In genomic region chr3:113117511-113118302, GRCh38 we compare ENCODE assay signal across 1 cellular context.
TF ChIP-seq lines count a peak whose summit lies in the region.

No MANE protein-coding gene starts in this region.

TF ChIP-seq in GM23338, 12 proteins besides CTCF, POLR2A, EP300 and RAD21 (continued from another document):
- TF ChIP-seq REST (IDR thresholded peaks at IDR 0.05; ENCODE audit: unreplicated experiment) (no peak), POLR2AphosphoS5 (IDR thresholded peaks at IDR 0.05; ENCODE audit: low read depth) (no peak)
